ENCODE assay signal across 11 cellular contexts in genomic region chr10:47031251-47031952, GRCh38.
A peak's percentile ranks its signal among the peaks of the same experiment; 100 is the strongest.
DNase-seq lines count a peak whose midpoint lies in the region; ATAC-seq, FAIRE-seq and TF ChIP-seq lines count a peak whose summit lies in the region.
"Had no signal": no experiment of that assay in that cellular context is flagged by ENCODE, and none has a peak within 500 bp of the region (broad histone marks: within the 10 kb centered on the region; RNA-seq: fewer than 3 reads in every experiment).

No MANE protein-coding gene starts in this region.

- H3K9ac ChIP-seq in GM23248 (no peak overlapping the region), GM12878 (ENCODE audit: control insufficient read depth, insufficient read depth, low read length) (no peak overlapping the region)

- no peaks in the 10 kb centered on the region for H3K27me3 ChIP-seq in GM23248 (replicated peaks; ENCODE audit: insufficient read depth)
- H3K27me3 ChIP-seq in GM12878 (replicated peaks in 1 of 2; ENCODE audit: control insufficient read depth in 2 of 2, insufficient read depth in 2 of 2, low read length in 1 of 2): no peaks in the 10 kb centered on the region; a peak in 1 of 4 replicates
- peaks cover 0 to 6% (median 0%) of the 10 kb centered on the region in 4 donors for H3K27me3 ChIP-seq in esophagus squamous epithelium

- no peaks in the 10 kb centered on the region for H3K36me3 ChIP-seq in GM23248 (ENCODE audit: low read depth)
- no peaks in the 10 kb centered on the region for H3K36me3 ChIP-seq in GM12878 (ENCODE audit: control insufficient read depth in 2 of 2, insufficient read depth in 2 of 2, low read length in 1 of 2)
- no peaks in the 10 kb centered on the region for H3K36me3 ChIP-seq in esophagus squamous epithelium

- no peaks in the 10 kb centered on the region for H3K4me1 Mint-ChIP-seq in activated naive CD4-positive, alpha-beta T cell treated with anti-CD3 and anti-CD28 coated beads, Interleukin-2, amount 10 ng/mL, durations not matched to agents 7 days and 5 days

- DNase-seq in ACHN (peak; percentile 47), GM23248 (peak; percentile 61), GM12878 (ENCODE audit: low read depth, low spot score) (no peak), left lobe of liver (ENCODE audit: low spot score) (peak; percentile 27), NCI-H526 (lab: John Stamatoyannopoulos, UW) (no peak), NCI-H187 (lab: John Stamatoyannopoulos, UW) (no peak), esophagus squamous epithelium (lab: John Stamatoyannopoulos, UW) (no peak)
- no peak for DNase-seq in activated naive CD4-positive, alpha-beta T cell treated with anti-CD3 and anti-CD28 coated beads, Interleukin-2, amount 10 ng/mL, durations not matched to agents 7 days and 5 days
- DNase-seq: effector CD4-positive, alpha-beta T cell; PC-9 had no signal

- no peaks in the 10 kb centered on the region for H3F3A ChIP-seq in GM23248 (ENCODE audit: insufficient read depth)

- RAD21 ChIA-PET in GM12878 (lab: Charles Lee; ENCODE audit: unreplicated experiment): no interaction called here

- H2AFZ ChIP-seq in GM23248 (peak overlapping the region; percentile 65), GM12878 (ENCODE audit: control insufficient read depth, low read depth, low read length) (no peak overlapping the region)
- H2AFZ ChIP-seq: PC-9 had no signal

- H3K27ac Mint-ChIP-seq in activated naive CD4-positive, alpha-beta T cell treated with anti-CD3 and anti-CD28 coated beads, Interleukin-2, amount 10 ng/mL, durations not matched to agents 7 days and 5 days: no peak overlapping the region

- H3K4me3 Mint-ChIP-seq in activated naive CD4-positive, alpha-beta T cell treated with anti-CD3 and anti-CD28 coated beads, Interleukin-2, amount 10 ng/mL, durations not matched to agents 7 days and 5 days: no peak overlapping the region

- no peaks in the 10 kb centered on the region for H3K9me2 ChIP-seq in GM23248 (ENCODE audit: insufficient read depth)

- no peaks in the 10 kb centered on the region for H3K36me3 Mint-ChIP-seq in activated naive CD4-positive, alpha-beta T cell treated with anti-CD3 and anti-CD28 coated beads, Interleukin-2, amount 10 ng/mL, durations not matched to agents 7 days and 5 days

- no peak for FAIRE-seq in GM12878 (lab: Jason Lieb, UNC)
- FAIRE-seq: G401.6 had no signal

- peaks cover 3% of the 10 kb centered on the region for H3K27me3 Mint-ChIP-seq in activated naive CD4-positive, alpha-beta T cell treated with anti-CD3 and anti-CD28 coated beads, Interleukin-2, amount 10 ng/mL, durations not matched to agents 7 days and 5 days

- H3K9me3 ChIP-seq in GM23248 (ENCODE audit: low read depth) (no peaks in the 10 kb centered on the region), GM12878 (replicated peaks; ENCODE audit: control insufficient read depth, insufficient read depth, low read length) (no peaks in the 10 kb centered on the region), esophagus squamous epithelium (no peaks in the 10 kb centered on the region)

- POLR2A ChIA-PET in GM12878 (lab: Charles Lee): no interaction called here

- BruUV-seq in GM12878 (replicated peaks; lab: Mats Ljungman, UMichigan): no TSS peak

- SMC1A ChIA-PET in GM12878 (lab: Charles Lee; ENCODE audit: uncharacterized antibody, unreplicated experiment): no interaction called here

- ATAC-seq in GM12878 (peak; percentile 40; the same call in 1 of the 3 replicates), left lobe of liver (no peak)

- H3K27ac ChIP-seq in GM23248 (peak overlapping the region; percentile 50), GM12878 (ENCODE audit: control insufficient read depth, insufficient read depth) (no peak overlapping the region), esophagus squamous epithelium (peak overlapping the region in 1 of 4 donors; percentile 35)
- H3K27ac ChIP-seq: PC-9 had no signal

- TF ChIP-seq EP300 in GM12878 (IDR thresholded peaks at IDR 0.05; ENCODE audit: borderline replicate concordance in 1 of 2, control insufficient read depth in 1 of 2, low read depth in 2 of 2, low read length in 2 of 2): no peak

- 20 to 23% methylated on average over 7 to 8 of the region's 8 CpGs for WGBS in GM23248 (ENCODE audit: low coverage in 1 of 2, low lambda C conversion rate in 2 of 2, missing lambda C conversion rate in 2 of 2), 2 experiments
- 52% methylated on average over 8 of the region's 8 CpGs for WGBS in GM12878 (ENCODE audit: insufficient coverage, insufficient replicate concordance, low lambda C conversion rate, missing lambda C conversion rate)
- WGBS in esophagus squamous epithelium, 2 donors: 67 to 73% methylated on average over 6 to 8 of the region's 8 CpGs

- H4K20me1 ChIP-seq in GM23248 (ENCODE audit: insufficient read depth): no peaks in the 10 kb centered on the region
- H4K20me1 ChIP-seq in GM12878 (ENCODE audit: control insufficient read depth, insufficient read depth): no peaks in the 10 kb centered on the region

- H3K4me2 ChIP-seq in GM23248 (ENCODE audit: unreplicated experiment) (no peak overlapping the region), GM12878 (ENCODE audit: control insufficient read depth, insufficient read depth) (no peak overlapping the region)
- H3K4me2 ChIP-seq: PC-9 had no signal

- intact Hi-C loops in GM12878 (cut with micrococcal nuclease; ENCODE audit: unreplicated experiment): no loop called here
- intact Hi-C loops in esophagus squamous epithelium (cut with DNase I): no loop called here

- H3K79me2 ChIP-seq in GM23248 (ENCODE audit: insufficient read depth): no peaks in the 10 kb centered on the region
- H3K79me2 ChIP-seq in GM12878 (ENCODE audit: control insufficient read depth, insufficient read depth, low read length): no peaks in the 10 kb centered on the region

- TF ChIP-seq CTCF in GM12878 (IDR thresholded peaks at IDR 0.05 in 2 of 3, conservative IDR thresholded peaks at IDR 0.05 in 1 of 3; ENCODE audit: control insufficient read depth in 2 of 3, extremely low read depth in 1 of 3, insufficient read depth in 1 of 3, low read depth in 3 of 3, low read length in 3 of 3) (peak in 2 of 3 experiments; percentile 11 to 22; a peak in 1 of 6 replicates), esophagus squamous epithelium (IDR thresholded peaks at IDR 0.05) (no peak)

- CTCF ChIA-PET in GM12878 (lab: Yijun Ruan, JAX): interaction anchor here (0.9 to 2.3 kb wide), 2 partner anchors 280 to 282 kb away, joined by 3 to 5 read pairs; no protein-coding TSS in a partner anchor
- CTCF ChIA-PET in activated naive CD4-positive, alpha-beta T cell treated with anti-CD3 and anti-CD28 coated beads, Interleukin-2, amount 10 ng/mL, durations not matched to agents 7 days and 5 days (lab: Charles Lee): interaction anchor here (0.7 to 2.1 kb wide), 3 partner anchors 10 to 280 kb away, joined by 3 to 7 read pairs (median 7); no protein-coding TSS in a partner anchor

- in situ Hi-C loops in ACHN (cut with HindIII; ENCODE audit: low pct_ligation_motif_present, low pct_unique_long_range_greater_than_20kb, low sequenced_read_pairs): no loop called here
- in situ Hi-C loops in GM23248 (cut with MboI): no loop called here
- in situ Hi-C loops in GM12878 (cut with MboI): no loop called here

- TF ChIP-seq POLR2A in GM12878 (IDR thresholded peaks at IDR 0.05; ENCODE audit: low read depth, low read length) (no peak), esophagus squamous epithelium (IDR thresholded peaks at IDR 0.05) (no peak)

- peaks cover 11% of the 10 kb centered on the region for H3K4me1 ChIP-seq in GM23248 (ENCODE audit: insufficient read depth)
- no peaks in the 10 kb centered on the region for H3K4me1 ChIP-seq in GM12878 (ENCODE audit: control insufficient read depth, insufficient read depth, low read length)
- H3K4me1 ChIP-seq in esophagus squamous epithelium: no peaks in the 10 kb centered on the region

- H3K4me3 ChIP-seq in GM23248: no peak overlapping the region
- H3K4me3 ChIP-seq in GM12878: no peak overlapping the region
- no peak overlapping the region for H3K4me3 ChIP-seq in esophagus squamous epithelium
- H3K4me3 ChIP-seq: PC-9 had no signal

- no peak for TF ChIP-seq RAD21 in GM12878 (IDR thresholded peaks at IDR 0.05; ENCODE audit: insufficient read depth, low read depth, low read length)

- H3K9me3 Mint-ChIP-seq in activated naive CD4-positive, alpha-beta T cell treated with anti-CD3 and anti-CD28 coated beads, Interleukin-2, amount 10 ng/mL, durations not matched to agents 7 days and 5 days: no peaks in the 10 kb centered on the region

TF ChIP-seq in GM12878, 131 proteins besides CTCF, POLR2A, EP300 and RAD21:
- TF ChIP-seq IRF4 (IDR thresholded peaks at IDR 0.05; ENCODE audit: low read depth, low read length) (no peak), RAD51 (IDR thresholded peaks at IDR 0.05) (peak; percentile 77)

Comparison
In these comparisons a context has a peak if more than half of its experiments do, and no peak if none do; other contexts are left out.
1. DNase-seq: peak in ACHN (single experiment), GM23248 (single experiment) and left lobe of liver (single experiment); none in GM12878 (single experiment), NCI-H526 (0 of 2), NCI-H187 (0 of 2), activated naive CD4-positive, alpha-beta T cell treated with anti-CD3 and anti-CD28 coated beads, Interleukin-2, amount 10 ng/mL, durations not matched to agents 7 days and 5 days (single experiment) and esophagus squamous epithelium (single experiment).
2. CTCF ChIP-seq: peak in GM12878 (2 of 3); none in esophagus squamous epithelium (0 of 6).